In the genomic region with DNA sequence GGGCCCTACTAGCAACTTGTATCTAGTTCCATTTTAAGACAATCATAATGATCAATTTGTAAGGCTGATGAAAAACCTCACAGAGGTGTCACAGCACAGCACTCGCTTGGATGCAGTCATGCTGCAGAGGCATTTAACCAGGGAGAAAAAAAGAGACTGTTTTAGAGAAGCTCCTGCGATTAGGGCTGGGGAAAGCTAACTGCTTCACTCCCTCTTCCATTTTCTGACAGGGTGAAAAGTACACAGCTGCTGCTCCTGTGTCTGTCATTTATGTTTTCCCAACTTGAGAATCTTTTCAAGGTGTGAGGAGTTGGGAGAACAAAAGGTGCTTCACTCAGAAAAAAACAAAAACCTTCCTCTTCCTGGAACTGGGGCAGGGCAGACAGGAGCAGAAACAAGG, we compare ENCODE assay signal across 18 cellular contexts.
DNase-seq lines count a peak whose midpoint lies in the region; ATAC-seq and TF ChIP-seq lines count a peak whose summit lies in the region.
"Had no signal": no experiment of that assay in that cellular context is flagged by ENCODE, and none has a peak within 500 bp of the region (broad histone marks: within the 10 kb centered on the region; RNA-seq: fewer than 3 reads in every experiment).

No MANE protein-coding gene starts in this region.

- intact Hi-C loops in testis (cut with DNase I; ENCODE audit: low total_unique reads), result no loop called here

- TF ChIP-seq POLR2A in suprapubic skin (IDR thresholded peaks at IDR 0.05), result no peak
- TF ChIP-seq POLR2A in testis (IDR thresholded peaks at IDR 0.05), result no peak

- peak overlapping the region; percentile 82 for H3K27ac ChIP-seq in neutrophil
- H3K27ac ChIP-seq in suprapubic skin, result peak overlapping the region; percentile 8
- no peak overlapping the region for H3K27ac ChIP-seq in testis

- CTCF ChIA-PET in WTC11 (lab: Charles Lee), result no interaction called here

- H3K4me1 Mint-ChIP-seq in WTC11, result no peaks in the 10 kb centered on the region
- peaks cover 44% of the 10 kb centered on the region for H3K4me1 Mint-ChIP-seq in endothelial cell (ENCODE audit: unreplicated experiment)

- POLR2A ChIA-PET in WTC11 (lab: Charles Lee), result no interaction called here

- H3K27ac Mint-ChIP-seq in WTC11 (peak overlapping the region; percentile 2; the same call in 1 of the 2 replicates), endothelial cell (ENCODE audit: unreplicated experiment) (peak overlapping the region; percentile 22)

- H3K9me3 ChIP-seq in neutrophil (no peaks in the 10 kb centered on the region), suprapubic skin (no peaks in the 10 kb centered on the region), testis (no peaks in the 10 kb centered on the region)

- H3K27me3 ChIP-seq in neutrophil (no peaks in the 10 kb centered on the region), suprapubic skin (no peaks in the 10 kb centered on the region), testis (no peaks in the 10 kb centered on the region)

- H3K36me3 ChIP-seq in neutrophil (peaks cover 12% of the 10 kb centered on the region), suprapubic skin (peaks cover 39% of the 10 kb centered on the region), testis (ENCODE audit: low read depth, missing control alignments) (no peaks in the 10 kb centered on the region)

- H3K4me1 ChIP-seq in neutrophil (ENCODE audit: control insufficient read depth in 1 of 2, insufficient read depth in 1 of 2, low read depth in 1 of 2, low read length in 1 of 2) (peaks cover 29 to 40% of the 10 kb centered on the region in 2 experiments), suprapubic skin (peaks cover 19% of the 10 kb centered on the region), testis (no peaks in the 10 kb centered on the region)

- H3K4me3 Mint-ChIP-seq in WTC11 (no peak overlapping the region), endothelial cell (ENCODE audit: unreplicated experiment) (no peak overlapping the region)

- H3K4me3 ChIP-seq in neutrophil (ENCODE audit: low read depth in 1 of 2, low read length in 1 of 2) (no peak overlapping the region), suprapubic skin (no peak overlapping the region), testis (no peak overlapping the region)

- TF ChIP-seq CTCF in WTC11 (IDR thresholded peaks at IDR 0.05) (no peak), endothelial cell (IDR thresholded peaks at IDR 0.05; ENCODE audit: unreplicated experiment) (no peak), neutrophil (IDR thresholded peaks at IDR 0.05) (no peak), suprapubic skin (IDR thresholded peaks at IDR 0.05) (no peak), omental fat pad (IDR thresholded peaks at IDR 0.05) (no peak), testis (IDR thresholded peaks at IDR 0.05) (no peak)

- 100% methylated on average over 2 of the region's 2 CpGs for WGBS in suprapubic skin
- WGBS in testis, 2 donors, result 89 to 94% methylated on average over 2 of the region's 2 CpGs

- H3K27me3 Mint-ChIP-seq in WTC11 (ENCODE audit: low read depth) (no peaks in the 10 kb centered on the region), endothelial cell (ENCODE audit: unreplicated experiment) (peaks cover 6% of the 10 kb centered on the region)

- TF ChIP-seq EP300 in suprapubic skin (IDR thresholded peaks at IDR 0.05), result no peak

- ATAC-seq in WTC11 (no peak), omental fat pad (ENCODE audit: low FRiP score) (no peak)
- ATAC-seq: HepG2 had no signal

- H3K9me3 Mint-ChIP-seq in WTC11 (no peaks in the 10 kb centered on the region), endothelial cell (ENCODE audit: unreplicated experiment) (no peaks in the 10 kb centered on the region)

- peaks cover 40% of the 10 kb centered on the region for H3K36me3 Mint-ChIP-seq in WTC11
- peaks cover 6% of the 10 kb centered on the region for H3K36me3 Mint-ChIP-seq in endothelial cell (ENCODE audit: low read depth, unreplicated experiment)

- DNase-seq in WTC11 (ENCODE audit: low spot score) (no peak), endothelial cell (ENCODE audit: low spot score) (no peak), suprapubic skin (ENCODE audit: low spot score in 2 of 2) (no peak), omental fat pad (ENCODE audit: low spot score) (no peak), testis (no peak)
- no peak for DNase-seq in activated naive CD4-positive, alpha-beta T cell (lab: John Stamatoyannopoulos, UW)
- DNase-seq: ACHN, C1 segment of cervical spinal cord, DMS79 treated with DMSO at 0.1 percent for 48 hours, KBM-7, MV-4-11, NCI-H1694 treated with DMSO at 0.1 percent for 48 hours, NCI-H2107, NCI-H226, NCI-H524, NCI-H82 had no signal

TF ChIP-seq in WTC11, 78 proteins besides CTCF, POLR2A, EP300 and RAD21:
- TF ChIP-seq ETV6 (CRISPR knock-in tag; IDR thresholded peaks at IDR 0.05), result no peak
- no peak for TF ChIP-seq FOXP1 (CRISPR knock-in tag; IDR thresholded peaks at IDR 0.05; ENCODE audit: borderline replicate concordance)
- no peak for TF ChIP-seq MXD4 (CRISPR knock-in tag; IDR thresholded peaks at IDR 0.05; ENCODE audit: borderline replicate concordance)
- TF ChIP-seq, protein P1, sequence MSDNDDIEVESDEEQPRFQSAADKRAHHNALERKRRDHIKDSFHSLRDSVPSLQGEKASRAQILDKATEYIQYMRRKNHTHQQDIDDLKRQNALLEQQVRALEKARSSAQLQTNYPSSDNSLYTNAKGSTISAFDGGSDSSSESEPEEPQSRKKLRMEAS (CRISPR knock-in tag; IDR thresholded peaks at IDR 0.05), result no peak
- TF ChIP-seq GRHL2 (CRISPR knock-in tag; IDR thresholded peaks at IDR 0.05; ENCODE audit: insufficient replicate concordance, severe bottlenecking), result no peak
- no peak for TF ChIP-seq ZNF232 (CRISPR knock-in tag; IDR thresholded peaks at IDR 0.05)

Comparison
In these comparisons a context has a peak if more than half of its experiments do, and no peak if none do; other contexts are left out.
1. H3K27ac ChIP-seq: peak in neutrophil (single experiment) and suprapubic skin (single experiment); none in testis (0 of 2).